In the genomic region with DNA sequence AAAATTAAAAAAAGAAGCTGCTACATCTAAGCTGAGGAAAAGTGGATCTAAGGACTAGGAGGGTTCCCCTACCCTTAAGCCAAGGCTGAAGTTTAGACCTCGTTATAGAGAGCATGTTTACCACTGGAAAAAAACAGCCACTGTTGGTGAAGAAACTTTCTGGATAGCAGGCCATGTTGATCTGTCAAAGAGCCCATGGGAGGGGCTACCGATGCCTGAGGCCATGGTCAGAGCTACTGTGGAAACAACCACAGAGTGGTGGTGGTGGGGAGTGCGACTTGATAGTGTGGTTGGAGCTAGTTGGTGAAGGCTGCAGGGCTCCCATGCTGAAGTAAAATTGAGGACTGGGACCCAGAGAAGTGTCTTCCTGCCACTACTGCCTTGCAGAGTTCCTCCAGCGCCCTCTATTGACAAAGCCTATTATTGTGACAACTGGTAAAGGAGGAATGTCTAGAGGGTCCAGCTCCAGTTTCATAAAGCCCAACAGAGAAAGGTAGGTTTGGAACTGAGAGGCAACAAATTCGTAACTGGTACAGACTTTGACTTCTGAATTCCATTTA, we compare ENCODE assay signal across 1 cellular context.
TF ChIP-seq lines count a peak whose summit lies in the region.

No MANE protein-coding gene starts in this region.

TF ChIP-seq in HepG2, 621 proteins besides CTCF, POLR2A, EP300 and RAD21 (continued from another document and continues in another):
- TF ChIP-seq FOXO4 (CRISPR knock-in tag; conservative IDR thresholded peaks at IDR 0.05), result no peak
- TF ChIP-seq NR2F2 (IDR thresholded peaks at IDR 0.05; ENCODE audit: borderline replicate concordance, low read depth), result no peak
- no peak; the same call in 1 of the 2 replicates for TF ChIP-seq ZNF782 (CRISPR knock-in tag; IDR thresholded peaks at IDR 0.05; ENCODE audit: borderline replicate concordance)
- TF ChIP-seq ZBTB8A (CRISPR knock-in tag; IDR thresholded peaks at IDR 0.05; ENCODE audit: borderline replicate concordance, low read depth), result no peak
- no peak for TF ChIP-seq CCDC6 (CRISPR knock-in tag; IDR thresholded peaks at IDR 0.05)
- no peak for TF ChIP-seq ARNT (IDR thresholded peaks at IDR 0.05)
- TF ChIP-seq, protein P1, sequence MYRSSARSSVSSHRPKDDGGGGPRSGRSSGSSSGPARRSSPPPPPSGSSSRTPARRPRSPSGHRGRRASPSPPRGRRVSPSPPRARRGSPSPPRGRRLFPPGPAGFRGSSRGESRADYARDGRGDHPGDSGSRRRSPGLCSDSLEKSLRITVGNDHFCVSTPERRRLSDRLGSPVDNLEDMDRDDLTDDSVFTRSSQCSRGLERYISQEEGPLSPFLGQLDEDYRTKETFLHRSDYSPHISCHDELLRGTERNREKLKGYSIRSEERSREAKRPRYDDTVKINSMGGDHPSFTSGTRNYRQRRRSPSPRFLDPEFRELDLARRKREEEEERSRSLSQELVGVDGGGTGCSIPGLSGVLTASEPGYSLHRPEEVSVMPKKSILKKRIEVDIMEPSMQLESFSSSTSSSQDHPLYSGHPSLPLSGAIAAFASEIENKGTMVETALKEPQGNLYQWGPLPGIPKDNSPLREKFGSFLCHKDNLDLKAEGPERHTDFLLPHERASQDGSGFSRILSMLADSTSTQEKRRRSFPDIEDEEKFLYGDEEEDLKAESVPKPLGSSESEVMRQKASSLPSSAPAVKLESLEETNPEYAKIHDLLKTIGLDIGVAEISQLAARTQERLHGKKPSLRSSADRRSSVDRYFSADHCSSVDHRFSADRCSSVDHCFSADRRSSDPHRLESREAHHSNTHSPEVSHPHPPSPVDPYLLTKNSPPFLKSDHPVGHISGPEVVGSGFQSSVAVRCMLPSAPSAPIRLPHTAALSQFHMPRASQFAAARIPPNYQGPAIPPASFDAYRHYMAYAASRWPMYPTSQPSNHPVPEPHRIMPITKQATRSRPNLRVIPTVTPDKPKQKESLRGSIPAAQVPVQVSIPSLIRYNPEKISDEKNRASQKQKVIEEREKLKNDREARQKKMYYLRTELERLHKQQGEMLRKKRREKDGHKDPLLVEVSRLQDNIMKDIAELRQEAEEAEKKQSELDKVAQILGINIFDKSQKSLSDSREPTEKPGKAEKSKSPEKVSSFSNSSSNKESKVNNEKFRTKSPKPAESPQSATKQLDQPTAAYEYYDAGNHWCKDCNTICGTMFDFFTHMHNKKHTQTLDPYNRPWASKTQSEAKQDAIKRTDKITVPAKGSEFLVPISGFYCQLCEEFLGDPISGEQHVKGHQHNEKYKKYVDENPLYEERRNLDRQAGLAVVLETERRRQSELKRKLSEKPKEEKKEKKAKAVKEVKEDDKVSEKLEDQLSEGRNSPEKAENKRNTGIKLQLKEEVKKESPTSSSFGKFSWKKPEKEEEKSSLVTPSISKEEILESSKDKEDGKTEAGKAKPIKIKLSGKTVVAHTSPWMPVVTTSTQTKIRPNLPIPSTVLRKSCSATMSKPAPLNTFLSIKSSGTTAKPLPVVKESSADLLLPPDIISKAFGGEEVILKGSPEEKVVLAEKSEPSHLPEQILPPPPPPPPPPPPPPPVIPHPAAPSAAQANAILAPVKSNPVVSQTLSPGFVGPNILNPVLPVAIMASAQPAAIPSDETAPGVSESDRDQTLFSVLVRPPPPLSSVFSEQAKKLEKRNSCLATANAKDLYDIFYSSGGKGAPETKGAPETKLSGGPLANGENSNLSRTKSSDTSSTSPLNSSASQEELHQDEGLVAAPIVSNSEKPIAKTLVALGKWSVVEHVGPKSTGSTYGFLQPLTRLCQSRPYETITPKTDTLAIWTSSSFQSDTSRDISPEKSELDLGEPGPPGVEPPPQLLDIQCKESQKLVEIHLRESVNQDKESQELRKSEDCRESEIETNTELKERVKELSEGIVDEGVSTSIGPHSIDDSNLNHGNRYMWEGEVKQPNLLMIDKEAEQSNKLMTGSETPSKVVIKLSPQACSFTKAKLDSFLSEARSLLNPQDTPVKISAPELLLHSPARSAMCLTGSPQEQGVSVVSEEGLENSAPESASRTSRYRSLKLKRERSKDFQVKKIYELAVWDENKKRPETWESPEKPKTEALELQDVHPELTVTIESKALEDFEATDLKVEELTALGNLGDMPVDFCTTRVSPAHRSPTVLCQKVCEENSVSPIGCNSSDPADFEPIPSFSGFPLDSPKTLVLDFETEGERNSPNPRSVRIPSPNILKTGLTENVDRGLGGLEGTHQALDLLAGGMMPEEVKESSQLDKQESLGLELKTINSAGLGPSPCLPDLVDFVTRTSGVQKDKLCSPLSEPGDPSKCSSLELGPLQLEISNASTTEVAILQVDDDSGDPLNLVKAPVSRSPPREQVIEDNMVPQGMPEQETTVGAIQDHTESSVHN (CRISPR knock-in tag; IDR thresholded peaks at IDR 0.05), result no peak
- TF ChIP-seq, protein P2, sequence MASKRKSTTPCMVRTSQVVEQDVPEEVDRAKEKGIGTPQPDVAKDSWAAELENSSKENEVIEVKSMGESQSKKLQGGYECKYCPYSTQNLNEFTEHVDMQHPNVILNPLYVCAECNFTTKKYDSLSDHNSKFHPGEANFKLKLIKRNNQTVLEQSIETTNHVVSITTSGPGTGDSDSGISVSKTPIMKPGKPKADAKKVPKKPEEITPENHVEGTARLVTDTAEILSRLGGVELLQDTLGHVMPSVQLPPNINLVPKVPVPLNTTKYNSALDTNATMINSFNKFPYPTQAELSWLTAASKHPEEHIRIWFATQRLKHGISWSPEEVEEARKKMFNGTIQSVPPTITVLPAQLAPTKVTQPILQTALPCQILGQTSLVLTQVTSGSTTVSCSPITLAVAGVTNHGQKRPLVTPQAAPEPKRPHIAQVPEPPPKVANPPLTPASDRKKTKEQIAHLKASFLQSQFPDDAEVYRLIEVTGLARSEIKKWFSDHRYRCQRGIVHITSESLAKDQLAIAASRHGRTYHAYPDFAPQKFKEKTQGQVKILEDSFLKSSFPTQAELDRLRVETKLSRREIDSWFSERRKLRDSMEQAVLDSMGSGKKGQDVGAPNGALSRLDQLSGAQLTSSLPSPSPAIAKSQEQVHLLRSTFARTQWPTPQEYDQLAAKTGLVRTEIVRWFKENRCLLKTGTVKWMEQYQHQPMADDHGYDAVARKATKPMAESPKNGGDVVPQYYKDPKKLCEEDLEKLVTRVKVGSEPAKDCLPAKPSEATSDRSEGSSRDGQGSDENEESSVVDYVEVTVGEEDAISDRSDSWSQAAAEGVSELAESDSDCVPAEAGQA (IDR thresholded peaks at IDR 0.05; ENCODE audit: low read depth), result no peak
- TF ChIP-seq, protein P2 (CRISPR knock-in tag; IDR thresholded peaks at IDR 0.05; ENCODE audit: borderline replicate concordance), result no peak
- TF ChIP-seq, protein P3, sequence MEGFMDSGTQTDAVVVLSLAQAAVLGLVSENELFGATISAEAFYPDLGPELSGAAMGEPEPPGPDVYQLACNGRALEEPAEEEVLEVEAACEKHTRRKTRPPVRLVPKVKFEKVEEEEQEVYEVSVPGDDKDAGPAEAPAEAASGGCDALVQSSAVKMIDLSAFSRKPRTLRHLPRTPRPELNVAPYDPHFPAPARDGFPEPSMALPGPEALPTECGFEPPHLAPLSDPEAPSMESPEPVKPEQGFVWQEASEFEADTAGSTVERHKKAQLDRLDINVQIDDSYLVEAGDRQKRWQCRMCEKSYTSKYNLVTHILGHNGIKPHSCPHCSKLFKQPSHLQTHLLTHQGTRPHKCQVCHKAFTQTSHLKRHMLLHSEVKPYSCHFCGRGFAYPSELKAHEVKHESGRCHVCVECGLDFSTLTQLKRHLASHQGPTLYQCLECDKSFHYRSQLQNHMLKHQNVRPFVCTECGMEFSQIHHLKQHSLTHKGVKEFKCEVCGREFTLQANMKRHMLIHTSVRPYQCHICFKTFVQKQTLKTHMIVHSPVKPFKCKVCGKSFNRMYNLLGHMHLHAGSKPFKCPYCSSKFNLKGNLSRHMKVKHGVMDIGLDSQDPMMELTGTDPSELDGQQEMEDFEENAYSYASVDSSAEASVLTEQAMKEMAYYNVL (CRISPR knock-in tag; IDR thresholded peaks at IDR 0.05; ENCODE audit: borderline replicate concordance), result no peak
- TF ChIP-seq ZSCAN12 (CRISPR knock-in tag; IDR thresholded peaks at IDR 0.05), result no peak
- no peak for TF ChIP-seq ZNF746 (CRISPR knock-in tag; IDR thresholded peaks at IDR 0.05)
- TF ChIP-seq GATA4 (IDR thresholded peaks at IDR 0.05; ENCODE audit: borderline replicate concordance, low read depth), result no peak
- no peak for TF ChIP-seq NCOA1 (CRISPR knock-in tag; IDR thresholded peaks at IDR 0.05)
- no peak for TF ChIP-seq ZNF850 (CRISPR knock-in tag; conservative IDR thresholded peaks at IDR 0.05)
- TF ChIP-seq ZNF335 (CRISPR knock-in tag; IDR thresholded peaks at IDR 0.05), result 0 out of 2 replicates have a peak, but pooled peaks have one; percentile 63
- TF ChIP-seq GTF2F1 (IDR thresholded peaks at IDR 0.05; ENCODE audit: low read length), result no peak
- TF ChIP-seq RBFOX2 (IDR thresholded peaks at IDR 0.05; ENCODE audit: low read depth, low read length), result no peak
- peak; percentile 13 for TF ChIP-seq TEAD3 (CRISPR knock-in tag; optimal IDR thresholded peaks at IDR 0.05; ENCODE audit: borderline replicate concordance)
- TF ChIP-seq TBP (CRISPR knock-in tag; IDR thresholded peaks at IDR 0.05), result no peak
- TF ChIP-seq, protein P4, sequence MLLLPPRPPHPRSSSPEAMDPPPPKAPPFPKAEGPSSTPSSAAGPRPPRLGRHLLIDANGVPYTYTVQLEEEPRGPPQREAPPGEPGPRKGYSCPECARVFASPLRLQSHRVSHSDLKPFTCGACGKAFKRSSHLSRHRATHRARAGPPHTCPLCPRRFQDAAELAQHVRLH (CRISPR knock-in tag; IDR thresholded peaks at IDR 0.05; ENCODE audit: borderline replicate concordance, low read depth), result peak; percentile 70; the same call in 1 of the 2 replicates
- TF ChIP-seq ETV6 (CRISPR knock-in tag; conservative IDR thresholded peaks at IDR 0.05), result no peak
- TF ChIP-seq MLX (CRISPR knock-in tag; IDR thresholded peaks at IDR 0.05), result no peak
- no peak for TF ChIP-seq TCF7L2 (IDR thresholded peaks at IDR 0.05; ENCODE audit: low read depth, low read length)
- TF ChIP-seq ZNF749 (CRISPR knock-in tag; IDR thresholded peaks at IDR 0.05; ENCODE audit: borderline replicate concordance), result no peak
- TF ChIP-seq BHLHE40 (IDR thresholded peaks at IDR 0.05; ENCODE audit: low read length), result no peak
- no peak for TF ChIP-seq XBP1 (CRISPR knock-in tag; IDR thresholded peaks at IDR 0.05)
- TF ChIP-seq, protein P5, sequence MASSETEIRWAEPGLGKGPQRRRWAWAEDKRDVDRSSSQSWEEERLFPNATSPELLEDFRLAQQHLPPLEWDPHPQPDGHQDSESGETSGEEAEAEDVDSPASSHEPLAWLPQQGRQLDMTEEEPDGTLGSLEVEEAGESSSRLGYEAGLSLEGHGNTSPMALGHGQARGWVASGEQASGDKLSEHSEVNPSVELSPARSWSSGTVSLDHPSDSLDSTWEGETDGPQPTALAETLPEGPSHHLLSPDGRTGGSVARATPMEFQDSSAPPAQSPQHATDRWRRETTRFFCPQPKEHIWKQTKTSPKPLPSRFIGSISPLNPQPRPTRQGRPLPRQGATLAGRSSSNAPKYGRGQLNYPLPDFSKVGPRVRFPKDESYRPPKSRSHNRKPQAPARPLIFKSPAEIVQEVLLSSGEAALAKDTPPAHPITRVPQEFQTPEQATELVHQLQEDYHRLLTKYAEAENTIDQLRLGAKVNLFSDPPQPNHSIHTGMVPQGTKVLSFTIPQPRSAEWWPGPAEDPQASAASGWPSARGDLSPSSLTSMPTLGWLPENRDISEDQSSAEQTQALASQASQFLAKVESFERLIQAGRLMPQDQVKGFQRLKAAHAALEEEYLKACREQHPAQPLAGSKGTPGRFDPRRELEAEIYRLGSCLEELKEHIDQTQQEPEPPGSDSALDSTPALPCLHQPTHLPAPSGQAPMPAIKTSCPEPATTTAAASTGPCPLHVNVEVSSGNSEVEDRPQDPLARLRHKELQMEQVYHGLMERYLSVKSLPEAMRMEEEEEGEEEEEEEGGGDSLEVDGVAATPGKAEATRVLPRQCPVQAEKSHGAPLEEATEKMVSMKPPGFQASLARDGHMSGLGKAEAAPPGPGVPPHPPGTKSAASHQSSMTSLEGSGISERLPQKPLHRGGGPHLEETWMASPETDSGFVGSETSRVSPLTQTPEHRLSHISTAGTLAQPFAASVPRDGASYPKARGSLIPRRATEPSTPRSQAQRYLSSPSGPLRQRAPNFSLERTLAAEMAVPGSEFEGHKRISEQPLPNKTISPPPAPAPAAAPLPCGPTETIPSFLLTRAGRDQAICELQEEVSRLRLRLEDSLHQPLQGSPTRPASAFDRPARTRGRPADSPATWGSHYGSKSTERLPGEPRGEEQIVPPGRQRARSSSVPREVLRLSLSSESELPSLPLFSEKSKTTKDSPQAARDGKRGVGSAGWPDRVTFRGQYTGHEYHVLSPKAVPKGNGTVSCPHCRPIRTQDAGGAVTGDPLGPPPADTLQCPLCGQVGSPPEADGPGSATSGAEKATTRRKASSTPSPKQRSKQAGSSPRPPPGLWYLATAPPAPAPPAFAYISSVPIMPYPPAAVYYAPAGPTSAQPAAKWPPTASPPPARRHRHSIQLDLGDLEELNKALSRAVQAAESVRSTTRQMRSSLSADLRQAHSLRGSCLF (CRISPR knock-in tag; IDR thresholded peaks at IDR 0.05; ENCODE audit: borderline replicate concordance), result no peak
- peak; percentile 89 for TF ChIP-seq ZMYM4 (CRISPR knock-in tag; IDR thresholded peaks at IDR 0.05)
- TF ChIP-seq PAWR (CRISPR knock-in tag; IDR thresholded peaks at IDR 0.05; ENCODE audit: borderline replicate concordance), result no peak
- TF ChIP-seq ZFP36 (IDR thresholded peaks at IDR 0.05; ENCODE audit: borderline replicate concordance, low read depth, low read length, partially characterized antibody), result no peak
